20 cellular contexts compared by ENCODE assay signal in the genomic region with DNA sequence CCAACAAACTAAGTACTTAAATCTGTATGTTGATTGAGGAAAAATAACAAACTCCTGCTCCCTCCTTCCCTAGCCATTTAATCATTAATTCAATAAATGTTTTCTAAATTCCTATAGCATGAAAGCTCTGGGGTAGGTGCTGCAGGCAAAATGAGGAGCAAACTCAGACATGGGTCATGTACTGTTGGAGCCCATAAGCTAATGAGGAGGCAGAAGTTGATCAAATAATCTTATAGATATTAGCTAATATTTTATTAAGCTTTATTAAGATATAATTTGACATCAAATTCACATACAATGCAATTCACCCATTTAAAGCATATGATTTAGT.
DNase-seq lines count a peak whose midpoint lies in the region; ATAC-seq, FAIRE-seq and TF ChIP-seq lines count a peak whose summit lies in the region.
"Had no signal": no experiment of that assay in that cellular context is flagged by ENCODE, and none has a peak within 500 bp of the region (broad histone marks: within the 10 kb centered on the region; RNA-seq: fewer than 3 reads in every experiment).

No MANE protein-coding gene starts in this region.

- H3F3A ChIP-seq in OCI-LY1 (ENCODE audit: insufficient read depth, low read length), result no peaks in the 10 kb centered on the region

- FAIRE-seq in pancreas (lab: Jason Lieb, UNC), result no peak
- FAIRE-seq: colon, endothelial cell of umbilical vein, frontal cortex had no signal

- no peaks in the 10 kb centered on the region for H3K4me1 Mint-ChIP-seq in stimulated activated memory B cell treated with anti-CD40 and anti-IgM and Interleukin-4, amounts not matched to agents 10 μg/mL and 1 μg/mL and 100 μg/mL, for 72 hours

- no peaks in the 10 kb centered on the region for H3K27me3 Mint-ChIP-seq in stimulated activated memory B cell treated with anti-CD40 and anti-IgM and Interleukin-4, amounts not matched to agents 10 μg/mL and 1 μg/mL and 100 μg/mL, for 72 hours
- H3K27me3 Mint-ChIP-seq: activated naive CD8-positive, alpha-beta T cell treated with anti-CD3 and anti-CD28 coated beads for 36 hours; stimulated activated naive CD8-positive, alpha-beta T cell treated with anti-CD3 and anti-CD28 coated beads, Interleukin-15, amount 100 ng/mL, for 72 hours had no signal

- peak in 1 of 4 donors; percentile 28 for ATAC-seq in pancreas
- no peak for ATAC-seq in stimulated activated memory B cell treated with anti-CD40 and anti-IgM and Interleukin-4, amounts not matched to agents 10 μg/mL and 1 μg/mL and 100 μg/mL, for 72 hours
- ATAC-seq in GM21576 (IDR thresholded peaks at IDR 0.05; ENCODE audit: unreplicated experiment), result no peak
- ATAC-seq: HCT116; stimulated activated naive CD8-positive, alpha-beta T cell treated with anti-CD3 and anti-CD28 coated beads, Interleukin-15, amount 100 ng/mL, for 72 hours had no signal

- H3K4me1 ChIP-seq in OCI-LY1 (ENCODE audit: insufficient read depth, low read length, severe bottlenecking) (peaks cover 23% of the 10 kb centered on the region), esophagus muscularis mucosa (peaks cover 6 to 29% (median 17%) of the 10 kb centered on the region in 4 donors), pancreas (peaks cover 5 to 17% (median 9%) of the 10 kb centered on the region in 3 donors)

- H3K9ac ChIP-seq in OCI-LY1 (ENCODE audit: low read length), result peak overlapping the region; percentile 4; the same call in 1 of the 2 replicates

- H3K4me3 Mint-ChIP-seq in stimulated activated memory B cell treated with anti-CD40 and anti-IgM and Interleukin-4, amounts not matched to agents 10 μg/mL and 1 μg/mL and 100 μg/mL, for 72 hours, result no peak overlapping the region
- H3K4me3 Mint-ChIP-seq: activated naive CD8-positive, alpha-beta T cell treated with anti-CD3 and anti-CD28 coated beads for 36 hours; activated T-helper 1 cell treated with anti-CD3 and anti-CD28 coated beads, Interleukin-12 subunit alpha, Interleukin-12 subunit beta, Interleukin-2, Interleukin-4 antibody, amounts not matched to agents 30 ng/mL and 10 ng/mL and 1 ng/mL, durations not matched to agents 14 hours and 24 hours and 36 hours; stimulated activated naive CD8-positive, alpha-beta T cell treated with anti-CD3 and anti-CD28 coated beads, Interleukin-15, amount 100 ng/mL, for 72 hours had no signal

- TF ChIP-seq POLR2A in esophagus muscularis mucosa (IDR thresholded peaks at IDR 0.05; ENCODE audit: low read depth), result no peak

- peak overlapping the region; percentile 19; the same call in 1 of the 2 replicates for H3K4me2 ChIP-seq in OCI-LY1 (ENCODE audit: low read length)

- H3K9me3 ChIP-seq in OCI-LY1 (ENCODE audit: low read length) (peaks cover 10% of the 10 kb centered on the region), esophagus muscularis mucosa (no peaks in the 10 kb centered on the region), pancreas (no peaks in the 10 kb centered on the region)

- peaks cover 7% of the 10 kb centered on the region for H3K36me3 Mint-ChIP-seq in stimulated activated memory B cell treated with anti-CD40 and anti-IgM and Interleukin-4, amounts not matched to agents 10 μg/mL and 1 μg/mL and 100 μg/mL, for 72 hours

- peak overlapping the region; percentile 65 for H3K27ac ChIP-seq in 22Rv1
- peak overlapping the region; percentile 68 for H3K27ac ChIP-seq in OCI-LY1 (ENCODE audit: low read depth, low read length, poor library complexity, severe bottlenecking)
- peak overlapping the region; percentile 42 to 68 (median 59) for H3K27ac ChIP-seq in esophagus muscularis mucosa (replicated peaks in 1 of 4)
- peak overlapping the region in 3 of 4 donors; percentile 7 to 83 (median 77) for H3K27ac ChIP-seq in pancreas
- H3K27ac ChIP-seq: C4-2B had no signal

- peaks cover 3% of the 10 kb centered on the region; the same call in 1 of the 2 replicates for H3K79me2 ChIP-seq in OCI-LY1 (ENCODE audit: insufficient read depth, low read length)

- H3K4me3 ChIP-seq in OCI-LY1 (ENCODE audit: low read depth, low read length, poor library complexity, severe bottlenecking) (no peak overlapping the region), esophagus muscularis mucosa (no peak overlapping the region), pancreas (no peak overlapping the region)

- peaks cover 44% of the 10 kb centered on the region for H3K36me3 ChIP-seq in OCI-LY1 (ENCODE audit: insufficient read depth, low read length)
- H3K36me3 ChIP-seq in esophagus muscularis mucosa, result no peaks in the 10 kb centered on the region
- no peaks in the 10 kb centered on the region for H3K36me3 ChIP-seq in pancreas

- H3K27ac Mint-ChIP-seq in stimulated activated memory B cell treated with anti-CD40 and anti-IgM and Interleukin-4, amounts not matched to agents 10 μg/mL and 1 μg/mL and 100 μg/mL, for 72 hours, result no peak overlapping the region
- H3K27ac Mint-ChIP-seq: activated naive CD8-positive, alpha-beta T cell treated with anti-CD3 and anti-CD28 coated beads for 36 hours; activated T-helper 1 cell treated with anti-CD3 and anti-CD28 coated beads, Interleukin-12 subunit alpha, Interleukin-12 subunit beta, Interleukin-2, Interleukin-4 antibody, amounts not matched to agents 30 ng/mL and 10 ng/mL and 1 ng/mL, durations not matched to agents 14 hours and 24 hours and 36 hours; stimulated activated naive CD8-positive, alpha-beta T cell treated with anti-CD3 and anti-CD28 coated beads, Interleukin-15, amount 100 ng/mL, for 72 hours had no signal

- intact Hi-C loops in esophagus muscularis mucosa (cut with DNase I) (loop anchor here (5.0 kb wide), 1 partner anchor 71 kb away; the partner anchor contains the start of gene SYNE2), pancreas (cut with DNase I) (loop anchor here in 1 of 3 donors (10.0 kb wide), 1 partner anchor 69 kb away; the partner anchor contains the start of gene SYNE2)

- H2AFZ ChIP-seq in OCI-LY1 (ENCODE audit: low read length), result no peak overlapping the region

- H3K27me3 ChIP-seq in OCI-LY1 (ENCODE audit: insufficient read depth, low read length) (no peaks in the 10 kb centered on the region), esophagus muscularis mucosa (no peaks in the 10 kb centered on the region), pancreas (no peaks in the 10 kb centered on the region)

- no peaks in the 10 kb centered on the region for H3K9me3 Mint-ChIP-seq in stimulated activated memory B cell treated with anti-CD40 and anti-IgM and Interleukin-4, amounts not matched to agents 10 μg/mL and 1 μg/mL and 100 μg/mL, for 72 hours

- no peak for TF ChIP-seq EP300 in esophagus muscularis mucosa (IDR thresholded peaks at IDR 0.05)

- no peaks in the 10 kb centered on the region for H4K20me1 ChIP-seq in OCI-LY1 (ENCODE audit: insufficient read depth, low read length)

- H3K9me2 ChIP-seq in OCI-LY1 (ENCODE audit: low read depth, low read length), result no peaks in the 10 kb centered on the region

- no peak for TF ChIP-seq CTCF in 22Rv1 (IDR thresholded peaks at IDR 0.05)
- no peak for TF ChIP-seq CTCF in OCI-LY1 (IDR thresholded peaks at IDR 0.05; ENCODE audit: low read length)
- no peak for TF ChIP-seq CTCF in esophagus muscularis mucosa (IDR thresholded peaks at IDR 0.05)
- no peak for TF ChIP-seq CTCF in pancreas (IDR thresholded peaks at IDR 0.05)

- DNase-seq in esophagus muscularis mucosa (ENCODE audit: extremely low spot score) (peak; percentile 55), pancreas (no peak), NCI-H2196 treated with DMSO at 0.1 percent for 48 hours (lab: John Stamatoyannopoulos, UW; ENCODE audit: unreplicated experiment) (no peak), AG08396 (ENCODE audit: low spot score) (no peak)
- DNase-seq: activated naive CD8-positive, alpha-beta T cell treated with anti-CD3 and anti-CD28 coated beads for 36 hours; DMS79 treated with DMSO at 0.1 percent for 48 hours; NCI-H1436; NCI-H2171 treated with DMSO at 0.1 percent for 48 hours; stimulated activated CD4-positive, alpha-beta T cell treated with anti-CD3 and anti-CD28 coated beads, Interleukin-2, amount 100 ng/mL, for 24 hours; stimulated activated naive CD8-positive, alpha-beta T cell treated with anti-CD3 and anti-CD28 coated beads, Interleukin-15, amount 100 ng/mL, for 72 hours had no signal
